21 cellular contexts compared by ENCODE assay signal in the genomic region with DNA sequence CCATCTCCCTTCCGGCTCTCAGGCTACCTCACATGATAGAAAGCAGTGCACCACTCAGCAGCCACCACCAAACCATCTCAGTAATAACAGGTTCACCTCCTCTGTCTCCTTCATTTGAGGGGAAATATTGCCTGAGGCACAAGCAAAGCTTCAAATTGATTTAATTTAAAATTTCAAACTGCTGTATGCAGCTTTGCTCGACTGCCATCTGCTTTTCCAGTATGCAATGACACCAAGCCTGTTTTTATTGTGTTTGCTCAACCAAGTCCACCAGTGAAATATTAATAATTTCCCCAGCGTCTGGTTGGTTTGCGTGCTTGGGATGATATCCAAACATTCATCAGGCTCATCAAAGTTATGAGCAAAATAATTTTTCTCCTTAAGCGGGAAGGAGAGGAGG.
A peak's percentile ranks its signal among the peaks of the same experiment; 100 is the strongest.
DNase-seq lines count a peak whose midpoint lies in the region; ATAC-seq, FAIRE-seq and TF ChIP-seq lines count a peak whose summit lies in the region.
"Had no signal": no experiment of that assay in that cellular context is flagged by ENCODE, and none has a peak within 500 bp of the region (broad histone marks: within the 10 kb centered on the region; RNA-seq: fewer than 3 reads in every experiment).

No MANE protein-coding gene starts in this region.

- H3K9me3 ChIP-seq in suprapubic skin, result peaks cover 3% of the 10 kb centered on the region
- H3K9me3 ChIP-seq: Peyer's patch had no signal

- WGBS in suprapubic skin, result 73% methylated on average over 5 of the region's 5 CpGs

- no peak for TF ChIP-seq POLR2A in suprapubic skin (IDR thresholded peaks at IDR 0.05)

- H3K27ac Mint-ChIP-seq in activated naive CD8-positive, alpha-beta T cell treated with anti-CD3 and anti-CD28 coated beads, Interleukin-2, amount 50 U/mL, for 24 hours, result no peak overlapping the region
- H3K27ac Mint-ChIP-seq: CD8-positive, alpha-beta memory T cell had no signal

- no peak for FAIRE-seq in bronchial epithelial cell (lab: Jason Lieb, UNC)
- FAIRE-seq: G401.6, GM12892, GM19239, H54 had no signal

- no peaks in the 10 kb centered on the region for H3K4me1 Mint-ChIP-seq in activated naive CD8-positive, alpha-beta T cell treated with anti-CD3 and anti-CD28 coated beads, Interleukin-2, amount 50 U/mL, for 24 hours
- H3K4me1 Mint-ChIP-seq: CD8-positive, alpha-beta memory T cell had no signal

- peak; percentile 22 for TF ChIP-seq CTCF in AG10803 (conservative IDR thresholded peaks at IDR 0.05; ENCODE audit: low read length)
- peak; percentile 52 for TF ChIP-seq CTCF in LNCaP clone FGC (IDR thresholded peaks at IDR 0.05; ENCODE audit: control insufficient read depth, extremely low read depth, insufficient read depth)
- TF ChIP-seq CTCF in bronchial epithelial cell (IDR thresholded peaks at IDR 0.05; ENCODE audit: insufficient read depth, low read length, severe bottlenecking), result peak; percentile 17
- peak; percentile 10 for TF ChIP-seq CTCF in kidney epithelial cell (IDR thresholded peaks at IDR 0.05; ENCODE audit: insufficient read depth, low read length, poor library complexity, severe bottlenecking)
- no peak for TF ChIP-seq CTCF in suprapubic skin (IDR thresholded peaks at IDR 0.05)

- no peak for ATAC-seq in GM18909 (IDR thresholded peaks at IDR 0.05; ENCODE audit: poor library complexity, unreplicated experiment)
- ATAC-seq in activated naive CD8-positive, alpha-beta T cell treated with anti-CD3 and anti-CD28 coated beads, Interleukin-2, amount 50 U/mL, for 24 hours, result no peak

- DNase-seq in AG10803 (ENCODE audit: low read depth) (no peak), LNCaP clone FGC (ENCODE audit: low read depth) (no peak), bronchial epithelial cell (ENCODE audit: low read depth) (no peak), kidney epithelial cell (ENCODE audit: low read depth) (no peak), suprapubic skin (ENCODE audit: low spot score in 2 of 2) (no peak)
- DNase-seq in activated naive CD8-positive, alpha-beta T cell treated with anti-CD3 and anti-CD28 coated beads, Interleukin-2, amount 50 U/mL, for 24 hours, result no peak
- DNase-seq: Calu3; CD8-positive, alpha-beta memory T cell; Karpas-422; NCI-H1930; NCI-H2227 treated with DMSO at 0.1 percent for 48 hours; NCI-H510A; NCI-H748 treated with DMSO at 0.1 percent for 48 hours; Peyer's patch; T-helper 2 cell had no signal

- no peak overlapping the region for H3K27ac ChIP-seq in suprapubic skin
- H3K27ac ChIP-seq: C4-2B, Peyer's patch had no signal

- no peaks in the 10 kb centered on the region for H3K4me1 ChIP-seq in suprapubic skin
- H3K4me1 ChIP-seq: Peyer's patch had no signal

- no peaks in the 10 kb centered on the region for H3K36me3 ChIP-seq in bronchial epithelial cell (ENCODE audit: control insufficient read depth, insufficient read depth, low read length)
- no peaks in the 10 kb centered on the region for H3K36me3 ChIP-seq in kidney epithelial cell (ENCODE audit: control insufficient read depth, insufficient read depth, low read length)
- no peaks in the 10 kb centered on the region for H3K36me3 ChIP-seq in suprapubic skin
- H3K36me3 ChIP-seq: Peyer's patch had no signal

- H3K27me3 Mint-ChIP-seq in activated naive CD8-positive, alpha-beta T cell treated with anti-CD3 and anti-CD28 coated beads, Interleukin-2, amount 50 U/mL, for 24 hours, result peaks cover 11% of the 10 kb centered on the region
- H3K27me3 Mint-ChIP-seq: CD8-positive, alpha-beta memory T cell had no signal

- H3K9me3 Mint-ChIP-seq in activated naive CD8-positive, alpha-beta T cell treated with anti-CD3 and anti-CD28 coated beads, Interleukin-2, amount 50 U/mL, for 24 hours, result peaks cover 14% of the 10 kb centered on the region

- no peak overlapping the region for H3K4me3 Mint-ChIP-seq in activated naive CD8-positive, alpha-beta T cell treated with anti-CD3 and anti-CD28 coated beads, Interleukin-2, amount 50 U/mL, for 24 hours
- H3K4me3 Mint-ChIP-seq: CD8-positive, alpha-beta memory T cell had no signal

- no peaks in the 10 kb centered on the region for H3K36me3 Mint-ChIP-seq in activated naive CD8-positive, alpha-beta T cell treated with anti-CD3 and anti-CD28 coated beads, Interleukin-2, amount 50 U/mL, for 24 hours (ENCODE audit: low read depth)
- H3K36me3 Mint-ChIP-seq: CD8-positive, alpha-beta memory T cell had no signal

- H3K4me3 ChIP-seq in AG10803 (ENCODE audit: low read length) (no peak overlapping the region), LNCaP clone FGC (ENCODE audit: low read depth, low read length) (no peak overlapping the region), bronchial epithelial cell (ENCODE audit: low read depth, low read length) (no peak overlapping the region), kidney epithelial cell (ENCODE audit: low read depth, low read length) (no peak overlapping the region), suprapubic skin (no peak overlapping the region)
- H3K4me3 ChIP-seq: Peyer's patch had no signal

- no peak for TF ChIP-seq EP300 in suprapubic skin (IDR thresholded peaks at IDR 0.05)

- H3K27me3 ChIP-seq in bronchial epithelial cell (ENCODE audit: control insufficient read depth, insufficient read depth, low read length) (no peaks in the 10 kb centered on the region), kidney epithelial cell (ENCODE audit: control insufficient read depth, insufficient read depth, low read length) (no peaks in the 10 kb centered on the region), suprapubic skin (no peaks in the 10 kb centered on the region)
- H3K27me3 ChIP-seq: Peyer's patch had no signal

Comparison
In these comparisons a context has a peak if more than half of its experiments do, and no peak if none do; other contexts are left out.
1. CTCF ChIP-seq: peak in AG10803 (single experiment), LNCaP clone FGC (single experiment), bronchial epithelial cell (single experiment) and kidney epithelial cell (single experiment); none in suprapubic skin (0 of 2).